ENCODE assay signal across 16 cellular contexts in the genomic region with DNA sequence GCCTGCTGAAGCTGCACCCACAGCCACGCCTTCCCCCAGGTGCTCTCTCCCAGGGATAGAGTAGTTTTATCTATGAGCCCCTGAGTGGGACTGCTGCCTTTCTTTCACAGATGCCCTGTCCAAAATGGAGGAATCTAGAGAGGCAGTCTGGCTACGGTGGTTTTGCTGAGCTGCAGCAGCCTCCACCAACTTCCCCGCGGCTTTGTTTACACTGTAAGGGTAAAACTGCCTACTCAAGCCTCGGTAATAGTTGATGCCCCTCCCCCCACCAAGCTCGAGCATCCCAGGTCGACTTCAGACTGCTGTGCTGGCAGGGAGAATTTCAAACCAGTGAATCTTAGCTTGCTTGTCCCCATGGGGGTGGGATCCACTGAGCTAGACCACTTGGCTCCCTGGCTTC.
"Had no signal": no experiment of that assay in that cellular context is flagged by ENCODE, and none has a peak within 500 bp of the region (broad histone marks: within the 10 kb centered on the region; RNA-seq: fewer than 3 reads in every experiment).

No MANE protein-coding gene starts in this region.

- ATAC-seq: lower lobe of right lung, psoas muscle, sciatic nerve had no signal

- H3K9me3 Mint-ChIP-seq: central memory CD8-positive, alpha-beta T cell; stimulated activated naive CD8-positive, alpha-beta T cell treated with anti-CD3 and anti-CD28 coated beads, Interleukin-15, Interleukin-2, amounts not matched to agents 100 ng/mL and 50 ng/mL, for 24 hours; type B pancreatic cell had no signal

- H3K27ac ChIP-seq: brain microvascular endothelial cell, coronary artery, lower lobe of right lung, psoas muscle had no signal

- H3K4me1 ChIP-seq: lower lobe of right lung, psoas muscle had no signal

- H3K27me3 ChIP-seq: brain microvascular endothelial cell had no signal

- H3K27ac Mint-ChIP-seq: mesothelial cell of epicardium; nephron progenitor cell; stimulated activated naive CD8-positive, alpha-beta T cell treated with anti-CD3 and anti-CD28 coated beads, Interleukin-15, Interleukin-2, amounts not matched to agents 100 ng/mL and 50 ng/mL, for 24 hours; type B pancreatic cell had no signal

- DNase-seq: activated naive CD4-positive, alpha-beta T cell; activated T-cell treated with anti-CD3 and anti-CD28 coated beads for 4 hours; anterior cingulate cortex; brain microvascular endothelial cell; effector CD4-positive, alpha-beta T cell; foreskin fibroblast; glutamatergic neuron; lower lobe of right lung; nephron progenitor cell; psoas muscle had no signal

- H3K27me3 Mint-ChIP-seq: central memory CD8-positive, alpha-beta T cell; type B pancreatic cell had no signal

- H3K4me3 Mint-ChIP-seq: central memory CD8-positive, alpha-beta T cell; mesothelial cell of epicardium; nephron progenitor cell; stimulated activated naive CD8-positive, alpha-beta T cell treated with anti-CD3 and anti-CD28 coated beads, Interleukin-15, Interleukin-2, amounts not matched to agents 100 ng/mL and 50 ng/mL, for 24 hours; type B pancreatic cell had no signal

- H3K4me1 Mint-ChIP-seq: central memory CD8-positive, alpha-beta T cell had no signal

- H3K36me3 ChIP-seq: brain microvascular endothelial cell, lower lobe of right lung had no signal

- H3K9me3 ChIP-seq: lower lobe of right lung, psoas muscle had no signal

- H3K4me3 ChIP-seq: coronary artery, lower lobe of right lung, psoas muscle had no signal
